7 cellular contexts compared by ENCODE assay signal in the genomic region with DNA sequence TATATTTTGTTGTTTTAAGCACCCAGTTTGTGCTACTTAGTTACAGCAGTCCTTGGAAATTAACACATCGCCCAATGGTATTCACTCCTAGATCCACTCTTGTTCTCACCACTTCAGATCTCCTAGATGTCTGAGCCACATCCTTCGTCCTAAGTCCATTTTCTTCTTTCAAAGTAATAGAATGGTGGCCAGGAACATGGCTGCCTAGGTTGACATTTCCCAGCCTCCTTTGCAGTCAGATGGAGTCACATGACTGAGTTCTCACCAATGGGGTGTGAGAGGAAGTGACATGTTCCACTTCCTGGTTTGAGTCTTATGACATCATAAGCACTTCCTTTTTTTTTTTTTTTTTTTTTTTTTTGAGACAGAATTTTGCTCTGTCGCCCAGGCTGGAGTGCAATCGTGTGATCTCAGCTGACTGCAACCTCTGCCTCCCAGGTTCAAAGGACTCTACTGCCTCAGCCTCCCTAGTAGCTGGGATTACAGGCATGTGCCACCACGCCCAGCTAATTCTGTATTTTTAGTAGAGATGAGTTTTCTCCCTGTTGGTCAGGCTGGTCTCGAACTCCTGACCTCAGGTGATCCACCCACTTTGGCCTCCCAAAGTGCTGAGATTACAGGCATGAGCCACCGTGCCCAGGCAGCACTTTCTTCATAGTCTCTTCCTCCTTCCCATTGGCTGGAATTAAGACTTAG.
DNase-seq lines count a peak whose midpoint lies in the region; ATAC-seq lines count a peak whose summit lies in the region.
"Not testable (repeated sequence)": the region's sequence is repeated elsewhere in the genome, so short reads cannot be mapped to it uniquely, and the experiment has no call there.

No MANE protein-coding gene starts in this region.

- not testable (repeated sequence) for H2BK5ac ChIP-seq in mesenchymal stem cell (ENCODE audit: low read depth, low read length, poor library complexity, severe bottlenecking)

- not testable (repeated sequence) for H2AK5ac ChIP-seq in mesenchymal stem cell (ENCODE audit: low read length, severe bottlenecking)

- H2AFZ ChIP-seq in Karpas-422 (ENCODE audit: low read length): peak overlapping the region; percentile 90; the same call in 1 of the 2 replicates
- not testable (repeated sequence) for H2AFZ ChIP-seq in mesenchymal stem cell (ENCODE audit: low read depth, low read length)

- peaks cover 19% of the 10 kb centered on the region for H3K9me3 ChIP-seq in Karpas-422 (ENCODE audit: low read length)
- H3K9me3 ChIP-seq in mesenchymal stem cell (ENCODE audit: control insufficient read depth, low read length): not testable (repeated sequence)

- not testable (repeated sequence) for H3K79me2 ChIP-seq in Karpas-422 (ENCODE audit: low read length)

- H3K4me3 Mint-ChIP-seq in T-cell; central memory CD8-positive, alpha-beta T cell: not testable (repeated sequence)

- not testable (repeated sequence) for H3K4me1 ChIP-seq in Karpas-422 (ENCODE audit: low read length); mesenchymal stem cell (ENCODE audit: control insufficient read depth, insufficient read depth, low read depth, low read length)

- peak in 1 of 4 experiments; percentile 65 for ATAC-seq in T-cell (replicated peaks in 1 of 4)
- peak; percentile 54 for ATAC-seq in central memory CD8-positive, alpha-beta T cell (replicated peaks; ENCODE audit: extremely low read depth, poor library complexity, severe bottlenecking)

- H3K4me3 ChIP-seq in Karpas-422 (ENCODE audit: low read length): peak overlapping the region; percentile 45
- H3K4me3 ChIP-seq in mesenchymal stem cell (ENCODE audit: insufficient read depth in 1 of 2, low read depth in 1 of 2, low read length in 2 of 2): not testable (repeated sequence)

- H3K36me3 Mint-ChIP-seq in T-cell; central memory CD8-positive, alpha-beta T cell (ENCODE audit: insufficient read depth): not testable (repeated sequence)

- peaks cover 4 to 11% of the 10 kb centered on the region in 2 donors for H3K27me3 Mint-ChIP-seq in T-cell
- peaks cover 13% of the 10 kb centered on the region for H3K27me3 Mint-ChIP-seq in central memory CD8-positive, alpha-beta T cell

- POLR2A ChIA-PET in T-cell (lab: Charles Lee): not testable (repeated sequence)

- not testable (repeated sequence) for H3K4me1 Mint-ChIP-seq in T-cell; central memory CD8-positive, alpha-beta T cell

- WGBS in mesenchymal stem cell: 77% methylated on average over 4 of the region's 7 CpGs

- H3K4me2 ChIP-seq in Karpas-422 (ENCODE audit: low read depth, low read length, poor library complexity, severe bottlenecking); mesenchymal stem cell (ENCODE audit: low read length, poor library complexity, severe bottlenecking): not testable (repeated sequence)

- H3K27me3 ChIP-seq in Karpas-422 (ENCODE audit: low read length); mesenchymal stem cell (ENCODE audit: control insufficient read depth in 1 of 2, insufficient read depth in 1 of 2, low read length in 2 of 2): not testable (repeated sequence)

- H2BK120ac ChIP-seq in mesenchymal stem cell (ENCODE audit: low read depth, low read length): not testable (repeated sequence)

- H3K9ac ChIP-seq in Karpas-422 (ENCODE audit: low read length); mesenchymal stem cell (ENCODE audit: low read length): not testable (repeated sequence)

- H4K91ac ChIP-seq in mesenchymal stem cell (ENCODE audit: low read length): not testable (repeated sequence)

- H3K4ac ChIP-seq in mesenchymal stem cell (ENCODE audit: low read depth in 1 of 2, low read length in 2 of 2): not testable (repeated sequence)

- not testable (repeated sequence) for H3K9me3 Mint-ChIP-seq in T-cell; central memory CD8-positive, alpha-beta T cell

- H2BK15ac ChIP-seq in mesenchymal stem cell (ENCODE audit: low read depth, poor library complexity, severe bottlenecking): not testable (repeated sequence)

- H3K27ac ChIP-seq in Karpas-422 (ENCODE audit: low read length); mesenchymal stem cell (ENCODE audit: low read length, poor library complexity, severe bottlenecking): not testable (repeated sequence)

- not testable (repeated sequence) for H3K27ac Mint-ChIP-seq in T-cell; central memory CD8-positive, alpha-beta T cell (ENCODE audit: low read depth)

- H4K20me1 ChIP-seq in Karpas-422 (ENCODE audit: insufficient read depth, low read depth, low read length): not testable (repeated sequence)

- H3K9me2 ChIP-seq in Karpas-422 (replicated peaks; ENCODE audit: insufficient read depth, low read length): not testable (repeated sequence)

- H3K23ac ChIP-seq in mesenchymal stem cell (ENCODE audit: low read length in 2 of 2): not testable (repeated sequence)

- not testable (repeated sequence) for H3K79me1 ChIP-seq in mesenchymal stem cell (replicated peaks; ENCODE audit: low read length, poor library complexity, severe bottlenecking)

- peak; percentile 47 for DNase-seq in Daoy (ENCODE audit: low read depth)
- peak; percentile 93 for DNase-seq in Karpas-422
- peak; percentile 3 for DNase-seq in NK-92 treated with Interleukin-12 subunit alpha and Interleukin-12 subunit beta, amount 100 ng/mL, for 24 hours (lab: John Stamatoyannopoulos, UW)
- peak in 23 of 34 experiments; percentile 1 to 39 (median 11) for DNase-seq in T-cell
- peak; percentile 4 for DNase-seq in activated T-cell treated with anti-CD3 and anti-CD28 coated beads for 24 hours (ENCODE audit: low read depth)
- peak in 1 of 2 donors; percentile 11 for DNase-seq in central memory CD8-positive, alpha-beta T cell (ENCODE audit: low spot score in 2 of 2)
- peak; percentile 6 for DNase-seq in mesenchymal stem cell

- not testable (repeated sequence) for H3K14ac ChIP-seq in mesenchymal stem cell (ENCODE audit: low read length in 2 of 2)

- H3K36me3 ChIP-seq in Karpas-422 (ENCODE audit: insufficient read depth, low read length); mesenchymal stem cell (ENCODE audit: control insufficient read depth in 1 of 2, insufficient read depth in 2 of 2, low read depth in 1 of 2, low read length in 2 of 2): not testable (repeated sequence)

- H3K18ac ChIP-seq in mesenchymal stem cell (ENCODE audit: low read depth in 1 of 2, low read length in 2 of 2): not testable (repeated sequence)

- not testable (repeated sequence) for H2BK12ac ChIP-seq in mesenchymal stem cell (ENCODE audit: low read length in 2 of 2)

- CTCF ChIA-PET in T-cell (lab: Charles Lee): not testable (repeated sequence)

- not testable (repeated sequence) for H4K8ac ChIP-seq in mesenchymal stem cell (ENCODE audit: low read length)
